ENCODE assay signal across 21 cellular contexts in the genomic region with DNA sequence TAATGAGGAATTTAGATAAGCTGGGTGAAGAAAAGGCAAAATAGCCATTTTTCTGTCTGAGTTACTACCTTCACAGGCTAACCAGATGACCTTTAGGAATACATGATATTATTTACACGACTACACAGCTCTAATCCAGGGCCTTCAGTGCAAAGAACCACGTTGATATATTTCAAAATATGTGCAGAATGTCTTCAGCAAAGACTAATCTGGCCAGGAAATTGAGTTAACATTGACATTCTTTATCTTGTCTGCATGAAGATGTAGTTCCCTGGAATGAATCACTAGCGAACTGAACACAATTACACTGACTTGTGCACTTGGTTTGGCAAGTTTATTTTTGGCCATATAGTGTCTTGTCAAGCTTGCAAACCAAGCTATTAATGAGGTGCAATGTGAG. TPM values are rescaled to one million over a fixed set of nuclear protein-coding genes. Genes with fewer than 3 reads are reported as not detected.
DNase-seq lines count a peak whose midpoint lies in the region; ATAC-seq and TF ChIP-seq lines count a peak whose summit lies in the region.
"Had no signal": no experiment of that assay in that cellular context is flagged by ENCODE, and none has a peak within 500 bp of the region (broad histone marks: within the 10 kb centered on the region; RNA-seq: fewer than 3 reads in every experiment).

No MANE protein-coding gene starts in this region.

- H3K27me3 ChIP-seq in PC-9 (ENCODE audit: insufficient read depth, low read depth), result no peaks in the 10 kb centered on the region
- H3K27me3 ChIP-seq: breast epithelium, MG63 had no signal

- no peak overlapping the region for H3K27ac ChIP-seq in PC-9
- H3K27ac ChIP-seq: breast epithelium had no signal

- no peaks in the 10 kb centered on the region for H3K27me3 Mint-ChIP-seq in activated T-helper 2 cell treated with anti-CD3 and anti-CD28 coated beads, Interferon-gamma antibody, Interleukin-2, Interleukin-4, amounts not matched to agents 10 μg/mL and 5 μg/mL and 100 μg/mL, durations not matched to agents 14 hours and 24 hours and 36 hours (ENCODE audit: low read depth)
- H3K27me3 Mint-ChIP-seq: activated naive CD8-positive, alpha-beta T cell treated with anti-CD3 and anti-CD28 coated beads, Interleukin-2, amount 10 ng/mL, durations not matched to agents 7 days and 5 days; CD4-positive, CD25-positive, alpha-beta regulatory T cell; T-cell had no signal

- ATAC-seq in omental fat pad (ENCODE audit: low FRiP score), result peak; percentile 33
- ATAC-seq: mucosa of descending colon, T-cell had no signal

- H3K4me3 Mint-ChIP-seq in activated T-helper 2 cell treated with anti-CD3 and anti-CD28 coated beads, Interferon-gamma antibody, Interleukin-2, Interleukin-4, amounts not matched to agents 10 μg/mL and 5 μg/mL and 100 μg/mL, durations not matched to agents 14 hours and 24 hours and 36 hours (ENCODE audit: low read depth), result no peak overlapping the region
- H3K4me3 Mint-ChIP-seq: activated naive CD8-positive, alpha-beta T cell treated with anti-CD3 and anti-CD28 coated beads, Interleukin-2, amount 10 ng/mL, durations not matched to agents 7 days and 5 days; activated T-helper 1 cell treated with anti-CD3 and anti-CD28 coated beads, Interleukin-12 subunit alpha, Interleukin-12 subunit beta, Interleukin-2, Interleukin-4 antibody, amounts not matched to agents 30 ng/mL and 10 ng/mL and 1 ng/mL, durations not matched to agents 14 hours and 24 hours and 36 hours; CD4-positive, CD25-positive, alpha-beta regulatory T cell; T-cell had no signal

- peak; percentile 53 for DNase-seq in AG10803 (ENCODE audit: low read depth)
- no peak for DNase-seq in activated T-helper 2 cell treated with anti-CD3 and anti-CD28 coated beads, Interferon-gamma antibody, Interleukin-2, Interleukin-4, amounts not matched to agents 10 μg/mL and 5 μg/mL and 100 μg/mL, durations not matched to agents 14 hours and 24 hours and 36 hours (ENCODE audit: low spot score)
- peak; percentile 19 for DNase-seq in fibroblast of mammary gland (ENCODE audit: low read depth)
- DNase-seq in omental fat pad (ENCODE audit: low spot score), result no peak
- no peak for DNase-seq in AG08396 (ENCODE audit: low spot score)
- no peak for DNase-seq in stimulated activated CD4-positive, alpha-beta T cell treated with anti-CD3 and anti-CD28 coated beads, Interleukin-2, amount 100 ng/mL, for 24 hours
- no peak for DNase-seq in activated naive CD4-positive, alpha-beta T cell (lab: John Stamatoyannopoulos, UW)
- no peak for DNase-seq in PC-9
- DNase-seq: activated naive CD8-positive, alpha-beta T cell treated with anti-CD3 and anti-CD28 coated beads, Interleukin-2, amount 10 ng/mL, durations not matched to agents 7 days and 5 days; CD4-positive, CD25-positive, alpha-beta regulatory T cell; DMS 273 treated with DMSO at 0.1 percent for 48 hours; GOT3; MG63; mucosa of descending colon; NCI-H2171 treated with DMSO at 0.1 percent for 48 hours; Right ventricle myocardium superior; stimulated activated CD8-positive, alpha-beta memory T cell treated with anti-CD3 and anti-CD28 coated beads, Interleukin-4, amount 100 ng/mL, for 48 hours; T-cell had no signal

- H3K4me1 ChIP-seq in PC-9 (replicated peaks; ENCODE audit: insufficient read depth), result no peaks in the 10 kb centered on the region
- H3K4me1 ChIP-seq: breast epithelium had no signal

- no peaks in the 10 kb centered on the region for H3K9me3 Mint-ChIP-seq in activated T-helper 2 cell treated with anti-CD3 and anti-CD28 coated beads, Interferon-gamma antibody, Interleukin-2, Interleukin-4, amounts not matched to agents 10 μg/mL and 5 μg/mL and 100 μg/mL, durations not matched to agents 14 hours and 24 hours and 36 hours
- H3K9me3 Mint-ChIP-seq: activated naive CD8-positive, alpha-beta T cell treated with anti-CD3 and anti-CD28 coated beads, Interleukin-2, amount 10 ng/mL, durations not matched to agents 7 days and 5 days; activated T-helper 1 cell treated with anti-CD3 and anti-CD28 coated beads, Interleukin-12 subunit alpha, Interleukin-12 subunit beta, Interleukin-2, Interleukin-4 antibody, amounts not matched to agents 30 ng/mL and 10 ng/mL and 1 ng/mL, durations not matched to agents 14 hours and 24 hours and 36 hours; CD4-positive, CD25-positive, alpha-beta regulatory T cell; T-cell had no signal

- POLR2A ChIA-PET in PC-9 (lab: Charles Lee; ENCODE audit: unreplicated experiment), result no interaction called here

- no peaks in the 10 kb centered on the region for H3K9me2 ChIP-seq in PC-9 (ENCODE audit: insufficient read depth)

- H3K4me1 Mint-ChIP-seq in activated T-helper 2 cell treated with anti-CD3 and anti-CD28 coated beads, Interferon-gamma antibody, Interleukin-2, Interleukin-4, amounts not matched to agents 10 μg/mL and 5 μg/mL and 100 μg/mL, durations not matched to agents 14 hours and 24 hours and 36 hours (ENCODE audit: low read depth), result peaks cover 22% of the 10 kb centered on the region

- H3F3A ChIP-seq in PC-9 (ENCODE audit: insufficient read depth, low read depth), result peaks cover 4% of the 10 kb centered on the region

- H3K79me2 ChIP-seq in PC-9 (ENCODE audit: low read depth), result no peaks in the 10 kb centered on the region

- CTCF ChIA-PET in PC-9 (lab: Charles Lee), result interaction anchor here (0.5 kb wide), 1 partner anchor 96 kb away, joined by 4 read pairs; no protein-coding TSS in a partner anchor

- no peak overlapping the region for H2AFZ ChIP-seq in PC-9

- no peaks in the 10 kb centered on the region for H3K9me3 ChIP-seq in PC-9 (ENCODE audit: insufficient read depth, low read depth)
- H3K9me3 ChIP-seq: breast epithelium, MG63, mucosa of descending colon, thoracic aorta had no signal

- TF ChIP-seq CTCF in AG10803 (conservative IDR thresholded peaks at IDR 0.05; ENCODE audit: low read length), result no peak
- TF ChIP-seq CTCF in fibroblast of mammary gland (conservative IDR thresholded peaks at IDR 0.05; ENCODE audit: control insufficient read depth, insufficient read depth, low read depth, low read length), result no peak
- TF ChIP-seq CTCF in omental fat pad (IDR thresholded peaks at IDR 0.05), result no peak
- TF ChIP-seq CTCF in PC-9 (conservative IDR thresholded peaks at IDR 0.05), result no peak

- H3K36me3 Mint-ChIP-seq in activated T-helper 2 cell treated with anti-CD3 and anti-CD28 coated beads, Interferon-gamma antibody, Interleukin-2, Interleukin-4, amounts not matched to agents 10 μg/mL and 5 μg/mL and 100 μg/mL, durations not matched to agents 14 hours and 24 hours and 36 hours (ENCODE audit: low read depth), result peaks cover 58% of the 10 kb centered on the region

- BruUV-seq in PC-9 (replicated peaks; lab: Mats Ljungman, UMichigan), result no TSS peak

- H3K4me3 ChIP-seq in AG10803 (ENCODE audit: low read length), result no peak overlapping the region
- H3K4me3 ChIP-seq in fibroblast of mammary gland (ENCODE audit: control insufficient read depth, low read depth, low read length), result no peak overlapping the region
- H3K4me3 ChIP-seq in PC-9, result no peak overlapping the region
- H3K4me3 ChIP-seq: MG63, mucosa of descending colon, thoracic aorta had no signal

- intact Hi-C loops in activated T-helper 2 cell treated with anti-CD3 and anti-CD28 coated beads, Interferon-gamma antibody, Interleukin-2, Interleukin-4, amounts not matched to agents 10 μg/mL and 5 μg/mL and 100 μg/mL, durations not matched to agents 14 hours and 24 hours and 36 hours (cut with micrococcal nuclease), result no loop called here
- intact Hi-C loops in PC-9 (cut with micrococcal nuclease; ENCODE audit: unreplicated experiment), result no loop called here

- peak overlapping the region; percentile 2 for H3K27ac Mint-ChIP-seq in activated T-helper 2 cell treated with anti-CD3 and anti-CD28 coated beads, Interferon-gamma antibody, Interleukin-2, Interleukin-4, amounts not matched to agents 10 μg/mL and 5 μg/mL and 100 μg/mL, durations not matched to agents 14 hours and 24 hours and 36 hours
- H3K27ac Mint-ChIP-seq: activated naive CD8-positive, alpha-beta T cell treated with anti-CD3 and anti-CD28 coated beads, Interleukin-2, amount 10 ng/mL, durations not matched to agents 7 days and 5 days; CD4-positive, CD25-positive, alpha-beta regulatory T cell; T-cell had no signal

- no peaks in the 10 kb centered on the region for H4K20me1 ChIP-seq in PC-9 (ENCODE audit: insufficient read depth)

- H3K4me2 ChIP-seq in PC-9, result no peak overlapping the region

- H3K36me3 ChIP-seq in PC-9 (ENCODE audit: low read depth), result peaks cover 4% of the 10 kb centered on the region; the same call in 1 of the 2 replicates
- H3K36me3 ChIP-seq: breast epithelium had no signal

RNA-seq across cellular contexts. Expression of a gene that starts 41.4 kb away (rescaled TPM):
- 79.3 and 82.7 TPM in 2 replicates for total RNA-seq in activated T-helper 2 cell treated with anti-CD3 and anti-CD28 coated beads, Interferon-gamma antibody, Interleukin-2, Interleukin-4, amounts not matched to agents 10 μg/mL and 5 μg/mL and 100 μg/mL, durations not matched to agents 14 hours and 24 hours and 36 hours
- 10 to 100 TPM; 59.6 to 87.6 (median 74.0) TPM for total RNA-seq in omental fat pad
- 69.8 and 70.7 TPM in 2 replicates for total RNA-seq in PC-9 (2021)

RNA-seq across cellular contexts. Expression of a gene that starts 59.5 kb away (rescaled TPM):
- total RNA-seq in activated T-helper 2 cell treated with anti-CD3 and anti-CD28 coated beads, Interferon-gamma antibody, Interleukin-2, Interleukin-4, amounts not matched to agents 10 μg/mL and 5 μg/mL and 100 μg/mL, durations not matched to agents 14 hours and 24 hours and 36 hours, result 47.6 and 48.7 TPM in 2 replicates
- total RNA-seq in omental fat pad (10 to 100 TPM; 25.3 to 51.2 (median 39.3) TPM), PC-9 (2021) (3.3 and 4.4 TPM in 2 replicates)

Comparison
In these comparisons a context has a peak if more than half of its experiments do, and no peak if none do; other contexts are left out.
1. DNase-seq: peak in AG10803 (single experiment) and fibroblast of mammary gland (single experiment); none in activated T-helper 2 cell treated with anti-CD3 and anti-CD28 coated beads, Interferon-gamma antibody, Interleukin-2, Interleukin-4, amounts not matched to agents 10 μg/mL and 5 μg/mL and 100 μg/mL, durations not matched to agents 14 hours and 24 hours and 36 hours (single experiment), omental fat pad (single experiment), AG08396 (single experiment), stimulated activated CD4-positive, alpha-beta T cell treated with anti-CD3 and anti-CD28 coated beads, Interleukin-2, amount 100 ng/mL, for 24 hours (0 of 2), activated naive CD4-positive, alpha-beta T cell (0 of 4) and PC-9 (0 of 2).